In the genomic region with DNA sequence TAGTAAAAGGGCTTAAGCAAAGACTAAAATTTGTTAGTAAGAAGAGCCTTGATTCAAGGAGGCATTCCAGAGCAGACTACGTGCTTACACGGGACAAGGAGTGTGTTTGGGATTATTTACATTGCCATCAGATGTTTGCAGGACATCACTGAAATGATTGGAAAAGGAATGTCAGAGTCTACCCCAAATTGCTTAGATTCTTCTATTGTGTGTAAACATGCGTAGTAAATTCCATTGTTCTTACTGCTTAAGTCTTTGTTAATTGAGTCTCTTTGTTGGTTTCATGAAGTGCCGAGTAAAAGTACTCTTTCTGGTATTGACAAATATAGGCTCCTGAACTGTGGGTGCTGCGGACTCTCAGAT, we compare ENCODE assay signal across 24 cellular contexts.
"Had no signal": no experiment of that assay in that cellular context is flagged by ENCODE, and none has a peak within 500 bp of the region (broad histone marks: within the 10 kb centered on the region; RNA-seq: fewer than 3 reads in every experiment).

No MANE protein-coding gene starts in this region.

- H3K36me3 Mint-ChIP-seq: natural killer cell treated with Interleukin-12 subunit alpha and Interleukin-12 subunit beta and Interleukin-15 and Interleukin-18, amount 100 ng/mL, for 72 hours had no signal

- H3K27ac ChIP-seq: foreskin keratinocyte, hepatocyte, left ventricle myocardium inferior, lower lobe of right lung, pancreas, prostate gland, right lobe of liver, spleen, tibial artery, upper lobe of left lung, vagina had no signal

- H3K79me2 ChIP-seq: hepatocyte had no signal

- H3K9me3 Mint-ChIP-seq: memory B cell; natural killer cell treated with Interleukin-12 subunit alpha and Interleukin-12 subunit beta and Interleukin-15 and Interleukin-18, amount 100 ng/mL, for 72 hours; stimulated activated memory B cell treated with anti-CD40 and anti-IgM and Interleukin-4, amounts not matched to agents 10 μg/mL and 1 μg/mL and 100 μg/mL, for 72 hours; stimulated activated naive CD8-positive, alpha-beta T cell treated with anti-CD3 and anti-CD28 coated beads, Interleukin-15, Interleukin-2, amounts not matched to agents 100 ng/mL and 50 ng/mL, for 24 hours had no signal

- H3K9me3 ChIP-seq: left ventricle myocardium inferior, lower lobe of right lung, pancreas, prostate gland, right lobe of liver, spleen, tibial artery, upper lobe of left lung, vagina had no signal

- H3K4me2 ChIP-seq: hepatocyte had no signal

- H3K4me1 Mint-ChIP-seq: memory B cell had no signal

- H2AFZ ChIP-seq: hepatocyte had no signal

- H3K36me3 ChIP-seq: left ventricle myocardium inferior, lower lobe of right lung, pancreas, prostate gland, right lobe of liver, spleen, tibial artery, upper lobe of left lung, vagina had no signal

- H3K27me3 Mint-ChIP-seq: memory B cell; stimulated activated memory B cell treated with anti-CD40 and anti-IgM and Interleukin-4, amounts not matched to agents 10 μg/mL and 1 μg/mL and 100 μg/mL, for 72 hours had no signal

- ATAC-seq: foreskin keratinocyte; left cardiac atrium; natural killer cell treated with Interleukin-12 subunit alpha and Interleukin-12 subunit beta and Interleukin-15 and Interleukin-18, amount 100 ng/mL, for 72 hours; pancreas; right lobe of liver; stimulated activated memory B cell treated with anti-CD40 and anti-IgM and Interleukin-4, amounts not matched to agents 10 μg/mL and 1 μg/mL and 100 μg/mL, for 72 hours had no signal

- H3K4me3 ChIP-seq: hepatocyte, left ventricle myocardium inferior, lower lobe of right lung, pancreas, prostate gland, right lobe of liver, spleen, tibial artery, upper lobe of left lung, vagina had no signal

- FAIRE-seq: kidney, pancreas had no signal

- DNase-seq: dermis blood vessel endothelial cell; erythroblast; foreskin keratinocyte; kidney; left cardiac atrium; left ventricle myocardium inferior; lower lobe of right lung; midbrain; occipital lobe; pancreas; right lobe of liver; spleen; stimulated activated CD4-positive, alpha-beta T cell treated with anti-CD3 and anti-CD28 coated beads, Interleukin-15, amount 100 ng/mL, for 24 hours; stimulated activated CD4-positive, alpha-beta T cell treated with anti-CD3 and anti-CD28 coated beads, Interleukin-1b, Interleukin-23, amount 100 ng/mL, for 48 hours; stimulated activated CD4-positive, alpha-beta T cell treated with anti-CD3 and anti-CD28 coated beads, Interleukin-4, amount 100 ng/mL, for 24 hours; tibial artery; upper lobe of left lung had no signal

- H3K4me3 Mint-ChIP-seq: memory B cell; natural killer cell treated with Interleukin-12 subunit alpha and Interleukin-12 subunit beta and Interleukin-15 and Interleukin-18, amount 100 ng/mL, for 72 hours; stimulated activated memory B cell treated with anti-CD40 and anti-IgM and Interleukin-4, amounts not matched to agents 10 μg/mL and 1 μg/mL and 100 μg/mL, for 72 hours; stimulated activated naive CD8-positive, alpha-beta T cell treated with anti-CD3 and anti-CD28 coated beads, Interleukin-15, Interleukin-2, amounts not matched to agents 100 ng/mL and 50 ng/mL, for 24 hours had no signal

- H3K27ac Mint-ChIP-seq: memory B cell; natural killer cell treated with Interleukin-12 subunit alpha and Interleukin-12 subunit beta and Interleukin-15 and Interleukin-18, amount 100 ng/mL, for 72 hours; stimulated activated memory B cell treated with anti-CD40 and anti-IgM and Interleukin-4, amounts not matched to agents 10 μg/mL and 1 μg/mL and 100 μg/mL, for 72 hours; stimulated activated naive CD8-positive, alpha-beta T cell treated with anti-CD3 and anti-CD28 coated beads, Interleukin-15, Interleukin-2, amounts not matched to agents 100 ng/mL and 50 ng/mL, for 24 hours had no signal

- H3K4me1 ChIP-seq: foreskin keratinocyte, left ventricle myocardium inferior, lower lobe of right lung, pancreas, prostate gland, right lobe of liver, tibial artery, upper lobe of left lung, vagina had no signal

- H3K27me3 ChIP-seq: hepatocyte, spleen, tibial artery, upper lobe of left lung, vagina had no signal
